In the genomic region with DNA sequence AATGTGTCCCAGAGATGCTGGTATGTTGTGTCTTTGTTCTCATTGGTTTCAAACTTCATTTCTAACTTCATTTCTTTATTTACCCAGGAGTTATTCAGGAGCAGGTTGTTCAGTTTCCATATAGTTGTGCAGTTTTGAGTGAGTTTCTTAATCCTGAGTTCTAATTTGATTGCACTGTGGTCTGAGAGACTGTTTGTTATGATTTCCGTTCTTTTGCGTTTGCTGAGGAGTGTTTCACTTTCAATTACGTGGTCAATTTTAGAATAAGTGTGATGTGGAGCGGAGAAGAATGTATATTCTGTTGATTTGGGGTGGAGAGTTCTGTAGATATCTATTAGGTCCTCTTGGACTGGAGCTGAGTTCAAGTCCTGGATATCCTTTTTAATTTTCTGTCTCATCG, we compare ENCODE assay signal across 8 cellular contexts.
A peak's percentile ranks its signal among the peaks of the same experiment; 100 is the strongest.
DNase-seq lines count a peak whose midpoint lies in the region; ATAC-seq and TF ChIP-seq lines count a peak whose summit lies in the region.
"Not testable (repeated sequence)": the region's sequence is repeated elsewhere in the genome, so short reads cannot be mapped to it uniquely, and the experiment has no call there.

No MANE protein-coding gene starts in this region.

- POLR2A ChIA-PET in CD4-positive, alpha-beta memory T cell (lab: Charles Lee; ENCODE audit: partially characterized antibody); activated B cell treated with CpG ODN at 0.5 μM for 24 hours (lab: Charles Lee); activated CD8-positive, alpha-beta T cell treated with anti-CD3 and anti-CD28 coated beads, Interleukin-2, amount 10 ng/mL, durations not matched to agents 7 days and 5 days (lab: Charles Lee): not testable (repeated sequence)

- in situ Hi-C loops in SK-MEL-5 (cut with HindIII; ENCODE audit: low pct_unique_long_range_greater_than_20kb, low sequenced_read_pairs): not testable (repeated sequence)

- not testable (repeated sequence) for H3K9me3 Mint-ChIP-seq in CD4-positive, alpha-beta memory T cell; IgD-negative memory B cell; activated B cell treated with CpG ODN at 0.5 μM for 24 hours; activated CD8-positive, alpha-beta T cell treated with anti-CD3 and anti-CD28 coated beads, Interleukin-2, amount 10 ng/mL, durations not matched to agents 7 days and 5 days (ENCODE audit: insufficient read depth); activated T-helper 17 cell treated with anti-CD3 and anti-CD28 coated beads, Interleukin-2, amount 50 U/mL, for 72 hours; central memory CD8-positive, alpha-beta T cell; stimulated activated naive CD8-positive, alpha-beta T cell treated with anti-CD3 and anti-CD28 coated beads, Interleukin-15, Interleukin-2, amounts not matched to agents 100 ng/mL and 50 ng/mL, for 24 hours

- intact Hi-C loops in CD4-positive, alpha-beta memory T cell (cut with micrococcal nuclease); activated B cell treated with CpG ODN at 0.5 μM for 24 hours (cut with micrococcal nuclease): not testable (repeated sequence)

- H3K27ac ChIP-seq in CD4-positive, alpha-beta memory T cell (ENCODE audit: low read depth, low read length): not testable (repeated sequence)

- DNase-seq in CD4-positive, alpha-beta memory T cell; activated B cell treated with CpG ODN at 0.5 μM for 24 hours; activated CD8-positive, alpha-beta T cell treated with anti-CD3 and anti-CD28 coated beads, Interleukin-2, amount 10 ng/mL, durations not matched to agents 7 days and 5 days; central memory CD8-positive, alpha-beta T cell (ENCODE audit: low spot score in 2 of 2): not testable (repeated sequence)
- DNase-seq in SK-MEL-5 (ENCODE audit: low read depth, low spot score): peak; percentile 33

- not testable (repeated sequence) for H3K36me3 Mint-ChIP-seq in CD4-positive, alpha-beta memory T cell; IgD-negative memory B cell; activated B cell treated with CpG ODN at 0.5 μM for 24 hours (ENCODE audit: low read depth); activated CD8-positive, alpha-beta T cell treated with anti-CD3 and anti-CD28 coated beads, Interleukin-2, amount 10 ng/mL, durations not matched to agents 7 days and 5 days (ENCODE audit: low read depth); activated T-helper 17 cell treated with anti-CD3 and anti-CD28 coated beads, Interleukin-2, amount 50 U/mL, for 72 hours (ENCODE audit: low read depth); central memory CD8-positive, alpha-beta T cell (ENCODE audit: insufficient read depth); stimulated activated naive CD8-positive, alpha-beta T cell treated with anti-CD3 and anti-CD28 coated beads, Interleukin-15, Interleukin-2, amounts not matched to agents 100 ng/mL and 50 ng/mL, for 24 hours (ENCODE audit: low read depth)

- H3K4me3 Mint-ChIP-seq in CD4-positive, alpha-beta memory T cell: peak overlapping the region; percentile 63 to 81 (median 78)
- H3K4me3 Mint-ChIP-seq in IgD-negative memory B cell (peak overlapping the region in 3 of 4 donors; percentile 0 to 43 (median 2)), activated B cell treated with CpG ODN at 0.5 μM for 24 hours (peak overlapping the region; percentile 1)
- H3K4me3 Mint-ChIP-seq in activated CD8-positive, alpha-beta T cell treated with anti-CD3 and anti-CD28 coated beads, Interleukin-2, amount 10 ng/mL, durations not matched to agents 7 days and 5 days: peak overlapping the region; percentile 1
- H3K4me3 Mint-ChIP-seq in activated T-helper 17 cell treated with anti-CD3 and anti-CD28 coated beads, Interleukin-2, amount 50 U/mL, for 72 hours: peak overlapping the region; percentile 60
- peak overlapping the region; percentile 67 for H3K4me3 Mint-ChIP-seq in central memory CD8-positive, alpha-beta T cell
- H3K4me3 Mint-ChIP-seq in stimulated activated naive CD8-positive, alpha-beta T cell treated with anti-CD3 and anti-CD28 coated beads, Interleukin-15, Interleukin-2, amounts not matched to agents 100 ng/mL and 50 ng/mL, for 24 hours: peak overlapping the region; percentile 35

- not testable (repeated sequence) for ATAC-seq in activated B cell treated with CpG ODN at 0.5 μM for 24 hours (ENCODE audit: low read depth); activated CD8-positive, alpha-beta T cell treated with anti-CD3 and anti-CD28 coated beads, Interleukin-2, amount 10 ng/mL, durations not matched to agents 7 days and 5 days; activated T-helper 17 cell treated with anti-CD3 and anti-CD28 coated beads, Interleukin-2, amount 50 U/mL, for 72 hours (replicated peaks); central memory CD8-positive, alpha-beta T cell (replicated peaks; ENCODE audit: extremely low read depth, poor library complexity, severe bottlenecking)

- not testable (repeated sequence) for H3K27me3 ChIP-seq in CD4-positive, alpha-beta memory T cell (ENCODE audit: insufficient read depth, low read length)

- not testable (repeated sequence) for TF ChIP-seq CTCF in activated B cell treated with CpG ODN at 0.5 μM for 24 hours (IDR thresholded peaks at IDR 0.05)

- not testable (repeated sequence) for H3K9me3 ChIP-seq in CD4-positive, alpha-beta memory T cell (ENCODE audit: control insufficient read depth in 1 of 2, low read length in 2 of 2)

- not testable (repeated sequence) for H3K4me3 ChIP-seq in CD4-positive, alpha-beta memory T cell (ENCODE audit: low read length in 2 of 2)

- H3K27ac Mint-ChIP-seq in CD4-positive, alpha-beta memory T cell: peak overlapping the region in 6 of 7 donors; percentile 1 to 91 (median 58)
- peak overlapping the region in 2 of 3 donors; percentile 11 to 49 for H3K27ac Mint-ChIP-seq in IgD-negative memory B cell
- not testable (repeated sequence) for H3K27ac Mint-ChIP-seq in activated B cell treated with CpG ODN at 0.5 μM for 24 hours
- peak overlapping the region; percentile 3 for H3K27ac Mint-ChIP-seq in activated CD8-positive, alpha-beta T cell treated with anti-CD3 and anti-CD28 coated beads, Interleukin-2, amount 10 ng/mL, durations not matched to agents 7 days and 5 days
- H3K27ac Mint-ChIP-seq in activated T-helper 17 cell treated with anti-CD3 and anti-CD28 coated beads, Interleukin-2, amount 50 U/mL, for 72 hours: peak overlapping the region; percentile 34
- H3K27ac Mint-ChIP-seq in central memory CD8-positive, alpha-beta T cell (ENCODE audit: low read depth): peak overlapping the region; percentile 94
- H3K27ac Mint-ChIP-seq in stimulated activated naive CD8-positive, alpha-beta T cell treated with anti-CD3 and anti-CD28 coated beads, Interleukin-15, Interleukin-2, amounts not matched to agents 100 ng/mL and 50 ng/mL, for 24 hours: peak overlapping the region; percentile 37

- peaks cover 7 to 16% (median 12%) of the 10 kb centered on the region in 4 donors for H3K4me1 Mint-ChIP-seq in CD4-positive, alpha-beta memory T cell
- peaks cover 0 to 17% (median 11%) of the 10 kb centered on the region in 3 donors for H3K4me1 Mint-ChIP-seq in IgD-negative memory B cell
- not testable (repeated sequence) for H3K4me1 Mint-ChIP-seq in activated B cell treated with CpG ODN at 0.5 μM for 24 hours; activated CD8-positive, alpha-beta T cell treated with anti-CD3 and anti-CD28 coated beads, Interleukin-2, amount 10 ng/mL, durations not matched to agents 7 days and 5 days (ENCODE audit: low read depth); activated T-helper 17 cell treated with anti-CD3 and anti-CD28 coated beads, Interleukin-2, amount 50 U/mL, for 72 hours; stimulated activated naive CD8-positive, alpha-beta T cell treated with anti-CD3 and anti-CD28 coated beads, Interleukin-15, Interleukin-2, amounts not matched to agents 100 ng/mL and 50 ng/mL, for 24 hours (ENCODE audit: low read depth)
- H3K4me1 Mint-ChIP-seq in central memory CD8-positive, alpha-beta T cell: peaks cover 16% of the 10 kb centered on the region

- H3K36me3 ChIP-seq in CD4-positive, alpha-beta memory T cell (ENCODE audit: insufficient read depth, low read length): not testable (repeated sequence)

- CTCF ChIA-PET in CD4-positive, alpha-beta memory T cell (lab: Charles Lee; ENCODE audit: partially characterized antibody); activated B cell treated with CpG ODN at 0.5 μM for 24 hours (lab: Charles Lee); activated CD8-positive, alpha-beta T cell treated with anti-CD3 and anti-CD28 coated beads, Interleukin-2, amount 10 ng/mL, durations not matched to agents 7 days and 5 days (lab: Charles Lee): not testable (repeated sequence)

- H3K27me3 Mint-ChIP-seq in CD4-positive, alpha-beta memory T cell; IgD-negative memory B cell; activated B cell treated with CpG ODN at 0.5 μM for 24 hours; activated CD8-positive, alpha-beta T cell treated with anti-CD3 and anti-CD28 coated beads, Interleukin-2, amount 10 ng/mL, durations not matched to agents 7 days and 5 days (ENCODE audit: low read depth); activated T-helper 17 cell treated with anti-CD3 and anti-CD28 coated beads, Interleukin-2, amount 50 U/mL, for 72 hours; central memory CD8-positive, alpha-beta T cell: not testable (repeated sequence)
- H3K27me3 Mint-ChIP-seq in stimulated activated naive CD8-positive, alpha-beta T cell treated with anti-CD3 and anti-CD28 coated beads, Interleukin-15, Interleukin-2, amounts not matched to agents 100 ng/mL and 50 ng/mL, for 24 hours: peaks cover 16% of the 10 kb centered on the region

- not testable (repeated sequence) for H3K4me1 ChIP-seq in CD4-positive, alpha-beta memory T cell (ENCODE audit: insufficient read depth, low read length)

Comparison
In these comparisons a context has a peak if more than half of its experiments do, and no peak if none do; other contexts are left out.
1. H3K4me3 Mint-ChIP-seq: peak in every context shown above with its lines; median percentile 78 in CD4-positive, alpha-beta memory T cell; 67 in central memory CD8-positive, alpha-beta T cell; 60 in activated T-helper 17 cell treated with anti-CD3 and anti-CD28 coated beads, Interleukin-2, amount 50 U/mL, for 72 hours; 35 in stimulated activated naive CD8-positive, alpha-beta T cell treated with anti-CD3 and anti-CD28 coated beads, Interleukin-15, Interleukin-2, amounts not matched to agents 100 ng/mL and 50 ng/mL, for 24 hours; 2 in IgD-negative memory B cell; 1 in activated B cell treated with CpG ODN at 0.5 μM for 24 hours; 1 in activated CD8-positive, alpha-beta T cell treated with anti-CD3 and anti-CD28 coated beads, Interleukin-2, amount 10 ng/mL, durations not matched to agents 7 days and 5 days.